24 cellular contexts compared by ENCODE assay signal in genomic region chr14:98963610-98964009, GRCh38.
DNase-seq lines count a peak whose midpoint lies in the region; ATAC-seq and TF ChIP-seq lines count a peak whose summit lies in the region.
"Had no signal": no experiment of that assay in that cellular context is flagged by ENCODE, and none has a peak within 500 bp of the region (broad histone marks: within the 10 kb centered on the region; RNA-seq: fewer than 3 reads in every experiment).

No MANE protein-coding gene starts in this region.

- H3K27ac Mint-ChIP-seq in MCF 10A (ENCODE audit: low read depth, unreplicated experiment) (no peak overlapping the region), immature natural killer cell (no peak overlapping the region)
- H3K27ac Mint-ChIP-seq: B cell had no signal

- H3K9me3 ChIP-seq in NT2/D1 (ENCODE audit: insufficient read depth, low read length), result no peaks in the 10 kb centered on the region
- H3K9me3 ChIP-seq in esophagus muscularis mucosa, result no peaks in the 10 kb centered on the region
- H3K9me3 ChIP-seq in lower lobe of right lung, result no peaks in the 10 kb centered on the region
- H3K9me3 ChIP-seq in suprapubic skin, result no peaks in the 10 kb centered on the region
- H3K9me3 ChIP-seq: A549 had no signal

- no peak for TF ChIP-seq CTCF in MCF 10A (IDR thresholded peaks at IDR 0.05; ENCODE audit: unreplicated experiment)
- TF ChIP-seq CTCF in esophagus muscularis mucosa (IDR thresholded peaks at IDR 0.05), result no peak
- TF ChIP-seq CTCF in lower lobe of right lung (IDR thresholded peaks at IDR 0.05), result no peak
- no peak for TF ChIP-seq CTCF in suprapubic skin (IDR thresholded peaks at IDR 0.05)

- H3K4me3 ChIP-seq in NT2/D1 (ENCODE audit: insufficient read length, low read depth), result no peak overlapping the region
- H3K4me3 ChIP-seq in esophagus muscularis mucosa, result no peak overlapping the region
- H3K4me3 ChIP-seq in lower lobe of right lung, result no peak overlapping the region
- no peak overlapping the region for H3K4me3 ChIP-seq in suprapubic skin
- H3K4me3 ChIP-seq: A549, SK-N-MC had no signal

- peaks cover 5% of the 10 kb centered on the region for H3K4me1 ChIP-seq in NT2/D1 (ENCODE audit: insufficient read depth, insufficient read length)
- H3K4me1 ChIP-seq in esophagus muscularis mucosa, result no peaks in the 10 kb centered on the region
- no peaks in the 10 kb centered on the region for H3K4me1 ChIP-seq in lower lobe of right lung
- peaks cover 31% of the 10 kb centered on the region for H3K4me1 ChIP-seq in suprapubic skin

- no peak overlapping the region for H3K4me3 Mint-ChIP-seq in MCF 10A (ENCODE audit: unreplicated experiment)
- no peak overlapping the region for H3K4me3 Mint-ChIP-seq in immature natural killer cell
- H3K4me3 Mint-ChIP-seq: B cell, CD14-positive monocyte had no signal

- no peaks in the 10 kb centered on the region for H3K36me3 ChIP-seq in NT2/D1 (ENCODE audit: insufficient read depth, insufficient read length, low read length)
- no peaks in the 10 kb centered on the region for H3K36me3 ChIP-seq in esophagus muscularis mucosa
- no peaks in the 10 kb centered on the region for H3K36me3 ChIP-seq in lower lobe of right lung
- H3K36me3 ChIP-seq in suprapubic skin, result no peaks in the 10 kb centered on the region

- intact Hi-C loops in MCF 10A (cut with micrococcal nuclease), result no loop called here
- intact Hi-C loops in esophagus muscularis mucosa (cut with DNase I), result no loop called here
- intact Hi-C loops in lower lobe of right lung (cut with DNase I), result no loop called here

- no peak overlapping the region for H3K27ac ChIP-seq in esophagus muscularis mucosa (replicated peaks in 1 of 4)
- no peak overlapping the region for H3K27ac ChIP-seq in lower lobe of right lung
- no peak overlapping the region for H3K27ac ChIP-seq in suprapubic skin
- H3K27ac ChIP-seq: A549, SK-N-MC had no signal

- no peak for TF ChIP-seq EP300 in esophagus muscularis mucosa (IDR thresholded peaks at IDR 0.05)
- TF ChIP-seq EP300 in suprapubic skin (IDR thresholded peaks at IDR 0.05), result no peak

- TF ChIP-seq POLR2A in esophagus muscularis mucosa (IDR thresholded peaks at IDR 0.05; ENCODE audit: low read depth), result no peak
- no peak for TF ChIP-seq POLR2A in suprapubic skin (IDR thresholded peaks at IDR 0.05)

- no TSS peak for BruUV-seq in MCF 10A (replicated peaks; lab: Mats Ljungman, UMichigan)

- H3K27me3 Mint-ChIP-seq in MCF 10A (ENCODE audit: insufficient read depth, unreplicated experiment) (peaks cover 17% of the 10 kb centered on the region), immature natural killer cell (ENCODE audit: low read depth in 3 of 3) (peaks cover 0 to 11% (median 2%) of the 10 kb centered on the region in 3 donors)
- H3K27me3 Mint-ChIP-seq: B cell had no signal

- peaks cover 6% of the 10 kb centered on the region for H3K36me3 Mint-ChIP-seq in MCF 10A (ENCODE audit: insufficient read depth, unreplicated experiment)
- no peaks in the 10 kb centered on the region for H3K36me3 Mint-ChIP-seq in immature natural killer cell
- H3K36me3 Mint-ChIP-seq: CD14-positive monocyte had no signal

- 54% methylated on average over 2 of the region's 2 CpGs for WGBS in esophagus muscularis mucosa
- 47% methylated on average over 2 of the region's 2 CpGs for WGBS in suprapubic skin

- no peak overlapping the region for H3K9ac ChIP-seq in NT2/D1 (ENCODE audit: insufficient read length, low read depth)

- DNase-seq in T47D (ENCODE audit: low read depth in 1 of 2, low spot score in 1 of 2) (peak; percentile 24 to 35), MCF 10A (ENCODE audit: unreplicated experiment) (no peak), NT2/D1 (ENCODE audit: low read depth, low spot score) (peak; percentile 22), esophagus muscularis mucosa (ENCODE audit: extremely low spot score) (peak; percentile 47), lower lobe of right lung (no peak), suprapubic skin (ENCODE audit: low spot score in 2 of 2) (no peak), immature natural killer cell (no peak)
- DNase-seq: COR-L47, DMS79, KBM-7, NCI-H1105, NCI-H146, NCI-H2081, NCI-H2171, NCI-H345, NCI-H524, PC-3, RPMI8226, SHP77 treated with DMSO at 0.1 percent for 48 hours had no signal

- peaks cover 15% of the 10 kb centered on the region for H3K27me3 ChIP-seq in NT2/D1 (ENCODE audit: insufficient read depth, insufficient read length)
- no peaks in the 10 kb centered on the region for H3K27me3 ChIP-seq in esophagus muscularis mucosa
- peaks cover 15% of the 10 kb centered on the region for H3K27me3 ChIP-seq in lower lobe of right lung (ENCODE audit: low read depth)
- H3K27me3 ChIP-seq in suprapubic skin, result no peaks in the 10 kb centered on the region

- in situ Hi-C loops in T47D (cut with HindIII; ENCODE audit: low pct_unique_long_range_greater_than_20kb, low sequenced_read_pairs), result no loop called here

- CTCF ChIA-PET in MCF 10A (lab: Yijun Ruan, JAX), result interaction anchor here (0.6 kb wide), 1 partner anchor 50 kb away, joined by 4 read pairs; no protein-coding TSS in a partner anchor

- peaks cover 5% of the 10 kb centered on the region for H3K4me1 Mint-ChIP-seq in MCF 10A (ENCODE audit: insufficient read depth, unreplicated experiment)
- H3K4me1 Mint-ChIP-seq in immature natural killer cell, result peaks cover 14 to 20% of the 10 kb centered on the region in 2 donors
- H3K4me1 Mint-ChIP-seq: B cell, CD14-positive monocyte had no signal

- ATAC-seq in lower lobe of right lung (no peak), HG02623 (IDR thresholded peaks at IDR 0.05; ENCODE audit: unreplicated experiment) (no peak)
- ATAC-seq: PC-3 had no signal

- no peaks in the 10 kb centered on the region for H3K9me3 Mint-ChIP-seq in MCF 10A (ENCODE audit: unreplicated experiment)
- no peaks in the 10 kb centered on the region for H3K9me3 Mint-ChIP-seq in immature natural killer cell

- POLR2A ChIA-PET in MCF 10A (lab: Yijun Ruan, JAX), result no interaction called here

Comparison
In these comparisons a context has a peak if more than half of its experiments do, and no peak if none do; other contexts are left out.
1. DNase-seq: peak in T47D (2 of 2), NT2/D1 (single experiment) and esophagus muscularis mucosa (single experiment); none in MCF 10A (single experiment), lower lobe of right lung (single experiment), suprapubic skin (0 of 2) and immature natural killer cell (0 of 3).